In the genomic region with DNA sequence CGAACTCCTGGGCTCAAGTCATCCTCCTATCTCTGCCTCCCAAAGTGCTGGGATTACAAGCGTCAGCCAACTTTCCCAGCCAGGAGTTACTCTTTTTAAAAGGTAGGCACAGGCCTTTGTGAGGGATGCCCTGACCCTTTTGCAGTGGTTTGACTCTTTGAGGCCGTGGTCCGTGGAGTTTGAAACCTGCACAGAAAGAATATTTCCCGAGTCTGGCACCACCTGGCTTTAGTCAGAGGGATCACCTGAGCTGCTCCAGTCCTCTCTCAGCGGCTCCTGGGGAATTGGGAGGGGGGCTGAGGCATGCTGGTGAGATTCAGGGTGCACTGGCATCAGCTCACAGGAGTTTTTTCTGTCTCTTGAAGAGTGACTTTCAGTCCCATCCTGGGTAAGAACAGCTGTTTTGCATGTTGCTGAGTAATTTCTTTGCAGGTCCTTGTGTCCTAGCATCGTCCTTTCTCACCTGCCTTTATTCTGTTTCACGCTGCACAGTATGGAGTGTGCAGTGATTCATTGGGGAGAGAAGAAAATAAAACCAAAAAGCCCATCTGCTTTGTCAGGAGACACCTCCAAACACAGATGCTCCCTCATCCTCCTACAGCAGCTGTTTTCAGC, we compare ENCODE assay signal across 1 cellular context.
TF ChIP-seq lines count a peak whose summit lies in the region.

No MANE protein-coding gene starts in this region.

TF ChIP-seq in GM23338, 12 proteins besides CTCF, POLR2A, EP300 and RAD21 (continued from another document):
- TF ChIP-seq, protein P1, sequence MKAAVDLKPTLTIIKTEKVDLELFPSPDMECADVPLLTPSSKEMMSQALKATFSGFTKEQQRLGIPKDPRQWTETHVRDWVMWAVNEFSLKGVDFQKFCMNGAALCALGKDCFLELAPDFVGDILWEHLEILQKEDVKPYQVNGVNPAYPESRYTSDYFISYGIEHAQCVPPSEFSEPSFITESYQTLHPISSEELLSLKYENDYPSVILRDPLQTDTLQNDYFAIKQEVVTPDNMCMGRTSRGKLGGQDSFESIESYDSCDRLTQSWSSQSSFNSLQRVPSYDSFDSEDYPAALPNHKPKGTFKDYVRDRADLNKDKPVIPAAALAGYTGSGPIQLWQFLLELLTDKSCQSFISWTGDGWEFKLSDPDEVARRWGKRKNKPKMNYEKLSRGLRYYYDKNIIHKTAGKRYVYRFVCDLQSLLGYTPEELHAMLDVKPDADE (IDR thresholded peaks at IDR 0.05), result no peak
- no peak for TF ChIP-seq EZH2 (IDR thresholded peaks at IDR 0.05; ENCODE audit: low read depth, unreplicated experiment)
- TF ChIP-seq ZNF462 (CRISPR knock-in tag; IDR thresholded peaks at IDR 0.05), result no peak
- no peak for TF ChIP-seq JUNB (IDR thresholded peaks at IDR 0.05; ENCODE audit: unreplicated experiment)
- no peak for TF ChIP-seq POLR2AphosphoS5 (IDR thresholded peaks at IDR 0.05; ENCODE audit: low read depth)
- TF ChIP-seq ZNF114 (CRISPR knock-in tag; IDR thresholded peaks at IDR 0.05), result no peak
- TF ChIP-seq ZNF331 (CRISPR knock-in tag; IDR thresholded peaks at IDR 0.05; ENCODE audit: low read depth), result no peak
TF ChIP-seq in GM23338: peak in this region for 0.
